ENCODE assay signal across 1 cellular context in the genomic region with DNA sequence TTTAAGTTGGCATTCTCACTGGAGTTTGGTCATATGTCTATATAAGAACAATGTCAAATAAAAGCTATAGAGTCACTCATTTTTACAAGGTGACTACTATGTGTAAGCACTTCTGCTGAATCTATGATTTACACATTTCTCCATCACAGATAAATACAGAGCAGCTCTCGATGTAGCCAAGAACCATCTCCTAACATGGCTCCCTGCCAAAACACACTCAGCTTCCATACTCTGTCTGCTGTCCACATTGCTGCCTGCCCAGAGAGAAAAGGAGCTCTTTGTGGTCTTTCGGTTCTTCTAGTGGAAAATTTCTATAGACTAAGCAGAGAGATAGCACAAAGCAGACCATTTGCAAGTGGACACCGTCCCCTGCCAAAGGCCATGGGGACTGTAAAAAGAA.
TF ChIP-seq lines count a peak whose summit lies in the region.

No MANE protein-coding gene starts in this region.

TF ChIP-seq in HEK293, 187 proteins besides CTCF, POLR2A, EP300 and RAD21 (continued from another document):
- TF ChIP-seq, protein P1, sequence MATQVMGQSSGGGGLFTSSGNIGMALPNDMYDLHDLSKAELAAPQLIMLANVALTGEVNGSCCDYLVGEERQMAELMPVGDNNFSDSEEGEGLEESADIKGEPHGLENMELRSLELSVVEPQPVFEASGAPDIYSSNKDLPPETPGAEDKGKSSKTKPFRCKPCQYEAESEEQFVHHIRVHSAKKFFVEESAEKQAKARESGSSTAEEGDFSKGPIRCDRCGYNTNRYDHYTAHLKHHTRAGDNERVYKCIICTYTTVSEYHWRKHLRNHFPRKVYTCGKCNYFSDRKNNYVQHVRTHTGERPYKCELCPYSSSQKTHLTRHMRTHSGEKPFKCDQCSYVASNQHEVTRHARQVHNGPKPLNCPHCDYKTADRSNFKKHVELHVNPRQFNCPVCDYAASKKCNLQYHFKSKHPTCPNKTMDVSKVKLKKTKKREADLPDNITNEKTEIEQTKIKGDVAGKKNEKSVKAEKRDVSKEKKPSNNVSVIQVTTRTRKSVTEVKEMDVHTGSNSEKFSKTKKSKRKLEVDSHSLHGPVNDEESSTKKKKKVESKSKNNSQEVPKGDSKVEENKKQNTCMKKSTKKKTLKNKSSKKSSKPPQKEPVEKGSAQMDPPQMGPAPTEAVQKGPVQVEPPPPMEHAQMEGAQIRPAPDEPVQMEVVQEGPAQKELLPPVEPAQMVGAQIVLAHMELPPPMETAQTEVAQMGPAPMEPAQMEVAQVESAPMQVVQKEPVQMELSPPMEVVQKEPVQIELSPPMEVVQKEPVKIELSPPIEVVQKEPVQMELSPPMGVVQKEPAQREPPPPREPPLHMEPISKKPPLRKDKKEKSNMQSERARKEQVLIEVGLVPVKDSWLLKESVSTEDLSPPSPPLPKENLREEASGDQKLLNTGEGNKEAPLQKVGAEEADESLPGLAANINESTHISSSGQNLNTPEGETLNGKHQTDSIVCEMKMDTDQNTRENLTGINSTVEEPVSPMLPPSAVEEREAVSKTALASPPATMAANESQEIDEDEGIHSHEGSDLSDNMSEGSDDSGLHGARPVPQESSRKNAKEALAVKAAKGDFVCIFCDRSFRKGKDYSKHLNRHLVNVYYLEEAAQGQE (tag by site-specific recombination; IDR thresholded peaks at IDR 0.05): peak; percentile 36; the same call in 1 of the 2 replicates
- TF ChIP-seq ZNF664 (tag by site-specific recombination; IDR thresholded peaks at IDR 0.05) (no peak), ZNF660 (tag by site-specific recombination; IDR thresholded peaks at IDR 0.05) (peak; percentile 89), ZNF184 (tag by site-specific recombination; IDR thresholded peaks at IDR 0.05) (peak; percentile 77; the same call in 1 of the 2 replicates), ZNF416 (tag by site-specific recombination; IDR thresholded peaks at IDR 0.05) (no peak), ZNF19 (tag by site-specific recombination; IDR thresholded peaks at IDR 0.05; ENCODE audit: low read depth) (no peak), WT1 (tag by site-specific recombination; IDR thresholded peaks at IDR 0.05) (peak; percentile 67), ZNF560 (tag by site-specific recombination; IDR thresholded peaks at IDR 0.05; ENCODE audit: borderline replicate concordance) (no peak), ZBTB17 (tag by site-specific recombination; IDR thresholded peaks at IDR 0.05) (peak; percentile 74)
- TF ChIP-seq, protein P2, sequence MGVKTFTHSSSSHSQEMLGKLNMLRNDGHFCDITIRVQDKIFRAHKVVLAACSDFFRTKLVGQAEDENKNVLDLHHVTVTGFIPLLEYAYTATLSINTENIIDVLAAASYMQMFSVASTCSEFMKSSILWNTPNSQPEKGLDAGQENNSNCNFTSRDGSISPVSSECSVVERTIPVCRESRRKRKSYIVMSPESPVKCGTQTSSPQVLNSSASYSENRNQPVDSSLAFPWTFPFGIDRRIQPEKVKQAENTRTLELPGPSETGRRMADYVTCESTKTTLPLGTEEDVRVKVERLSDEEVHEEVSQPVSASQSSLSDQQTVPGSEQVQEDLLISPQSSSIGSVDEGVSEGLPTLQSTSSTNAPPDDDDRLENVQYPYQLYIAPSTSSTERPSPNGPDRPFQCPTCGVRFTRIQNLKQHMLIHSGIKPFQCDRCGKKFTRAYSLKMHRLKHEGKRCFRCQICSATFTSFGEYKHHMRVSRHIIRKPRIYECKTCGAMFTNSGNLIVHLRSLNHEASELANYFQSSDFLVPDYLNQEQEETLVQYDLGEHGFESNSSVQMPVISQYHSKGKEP (tag by site-specific recombination; IDR thresholded peaks at IDR 0.05): peak; percentile 82; the same call in 1 of the 2 replicates
